ENCODE assay signal across 18 cellular contexts in genomic region chr2:47196499-47196898, GRCh38. TPM values are rescaled to one million over a fixed set of nuclear protein-coding genes. Genes with fewer than 3 reads are reported as not detected.
DNase-seq lines count a peak whose midpoint lies in the region; ATAC-seq and TF ChIP-seq lines count a peak whose summit lies in the region.
"Had no signal": no experiment of that assay in that cellular context is flagged by ENCODE, and none has a peak within 500 bp of the region (broad histone marks: within the 10 kb centered on the region; RNA-seq: fewer than 3 reads in every experiment).

No MANE protein-coding gene starts in this region.

- H3K9me3 Mint-ChIP-seq in MCF 10A (ENCODE audit: unreplicated experiment): no peaks in the 10 kb centered on the region
- H3K9me3 Mint-ChIP-seq: CD4-positive, alpha-beta memory T cell; H9 had no signal

- H3K36me3 ChIP-seq in mammary epithelial cell (ENCODE audit: insufficient read depth, low read length): no peaks in the 10 kb centered on the region
- H3K36me3 ChIP-seq in Panc1 (ENCODE audit: control insufficient read depth, insufficient read depth, low read length): no peaks in the 10 kb centered on the region
- no peaks in the 10 kb centered on the region for H3K36me3 ChIP-seq in right lobe of liver
- H3K36me3 ChIP-seq: BLaER1 had no signal

- no peaks in the 10 kb centered on the region for H3K79me2 ChIP-seq in mammary epithelial cell (ENCODE audit: insufficient read depth, low read length)

- H3K9ac ChIP-seq in mammary epithelial cell (ENCODE audit: insufficient read depth, low read length): no peak overlapping the region
- H3K9ac ChIP-seq: BLaER1 had no signal

- ATAC-seq in Panc1 (no peak), right lobe of liver (peak in 3 of 4 donors; percentile 9 to 58 (median 44))
- ATAC-seq: K562 had no signal

- H3K4me2 ChIP-seq in mammary epithelial cell (ENCODE audit: insufficient read depth, low read depth, low read length): no peak overlapping the region
- H3K4me2 ChIP-seq: BLaER1 had no signal

- H3K4me1 ChIP-seq in mammary epithelial cell (ENCODE audit: insufficient read depth, low read length) (peaks cover 74% of the 10 kb centered on the region), Panc1 (ENCODE audit: control insufficient read depth, insufficient read depth, low read length) (peaks cover 48% of the 10 kb centered on the region), right lobe of liver (peaks cover 0 to 24% (median 6%) of the 10 kb centered on the region in 4 donors)
- H3K4me1 ChIP-seq: BLaER1 had no signal

- WGBS in mammary epithelial cell (ENCODE audit: low coverage, missing lambda C conversion rate): 93% methylated on average over 1 of the region's 1 CpG
- WGBS in right lobe of liver (ENCODE audit: insufficient coverage, low coverage, low lambda C conversion rate, missing lambda C conversion rate): 19% methylated on average over 1 of the region's 1 CpG

- intact Hi-C loops in MCF 10A (cut with micrococcal nuclease): no loop called here
- intact Hi-C loops in mammary epithelial cell (cut with micrococcal nuclease): no loop called here
- intact Hi-C loops in Panc1 (cut with micrococcal nuclease; ENCODE audit: unreplicated experiment): no loop called here
- intact Hi-C loops in right lobe of liver (cut with DNase I): no loop called here

- dilution Hi-C loops in mammary epithelial cell (cut with HindIII; ENCODE audit: low sequenced_read_pairs): no loop called here

- H3K9me3 ChIP-seq in mammary epithelial cell (replicated peaks; ENCODE audit: insufficient read depth, low read length) (no peaks in the 10 kb centered on the region), Panc1 (ENCODE audit: control insufficient read depth, insufficient read depth, low read depth, low read length) (no peaks in the 10 kb centered on the region), right lobe of liver (no peaks in the 10 kb centered on the region)
- H3K9me3 ChIP-seq: BLaER1 had no signal

- in situ Hi-C loops in mammary epithelial cell (cut with MboI; ENCODE audit: low sequenced_read_pairs in 2 of 2) (no loop called here), Panc1 (cut with HindIII; ENCODE audit: low pct_unique_long_range_greater_than_20kb, low sequenced_read_pairs) (no loop called here)

- no peak for TF ChIP-seq POLR2A in right lobe of liver (IDR thresholded peaks at IDR 0.05)

- H3K4me3 ChIP-seq in mammary epithelial cell (replicated peaks in 1 of 3; ENCODE audit: insufficient read depth in 1 of 3, low read depth in 2 of 3, low read length in 3 of 3): no peak overlapping the region
- H3K4me3 ChIP-seq in Panc1 (ENCODE audit: low read depth in 2 of 2, low read length in 2 of 2): no peak overlapping the region
- no peak overlapping the region for H3K4me3 ChIP-seq in right lobe of liver
- H3K4me3 ChIP-seq: BLaER1, K562 had no signal

- peaks cover 55% of the 10 kb centered on the region for H3K4me1 Mint-ChIP-seq in MCF 10A (ENCODE audit: insufficient read depth, unreplicated experiment)
- H3K4me1 Mint-ChIP-seq: CD4-positive, alpha-beta memory T cell had no signal

- no peak overlapping the region for H3K4me3 Mint-ChIP-seq in MCF 10A (ENCODE audit: unreplicated experiment)
- H3K4me3 Mint-ChIP-seq: CD14-positive monocyte; CD4-positive, alpha-beta memory T cell; H9 had no signal

- POLR2A ChIA-PET in MCF 10A (lab: Yijun Ruan, JAX): interaction anchor here (1.2 kb wide), 1 partner anchor 42 kb away, joined by 5 read pairs; no protein-coding TSS in a partner anchor
- POLR2A ChIA-PET in Panc1 (lab: Charles Lee): no interaction called here

- CTCF ChIA-PET in MCF 10A (lab: Yijun Ruan, JAX) (interaction anchor here (0.6 to 2.9 kb wide), 7 partner anchors 17 to 127 kb away, joined by 3 to 11 read pairs (median 3); no protein-coding TSS in a partner anchor), mammary epithelial cell (lab: Charles Lee; ENCODE audit: low non-redundant PET) (interaction anchor here (0.6 kb wide), 1 partner anchor 24 kb away, joined by 3 read pairs; no protein-coding TSS in a partner anchor), Panc1 (lab: Charles Lee) (interaction anchor here (0.5 kb wide), 1 partner anchor 18 kb away, joined by 3 read pairs; no protein-coding TSS in a partner anchor)

- no peak for DNase-seq in MCF 10A (ENCODE audit: unreplicated experiment)
- DNase-seq in mammary epithelial cell: no peak
- no peak for DNase-seq in Panc1 (ENCODE audit: low read depth, low spot score)
- DNase-seq in right lobe of liver: no peak
- DNase-seq in NOMO-1 treated with dmso at 0.1 percent for 144 hours (lab: John Stamatoyannopoulos, UW; ENCODE audit: unreplicated experiment): no peak
- no peak for DNase-seq in GM03348 (ENCODE audit: low spot score)
- no peak for DNase-seq in NCI-H1092 (lab: John Stamatoyannopoulos, UW)
- DNase-seq: CD4-positive, alpha-beta memory T cell; DMS153; DMS79; GDM1; H9 had no signal

- peak overlapping the region; percentile 33 for H3K27ac Mint-ChIP-seq in MCF 10A (ENCODE audit: low read depth, unreplicated experiment)
- H3K27ac Mint-ChIP-seq: CD14-positive monocyte; CD4-positive, alpha-beta memory T cell had no signal

- H3K27me3 Mint-ChIP-seq in MCF 10A (ENCODE audit: insufficient read depth, unreplicated experiment): no peaks in the 10 kb centered on the region

- H3K27ac ChIP-seq in mammary epithelial cell (ENCODE audit: insufficient read depth, low read depth, low read length): no peak overlapping the region
- peak overlapping the region; percentile 57; the same call in 1 of the 2 replicates for H3K27ac ChIP-seq in Panc1 (ENCODE audit: low read length)
- H3K27ac ChIP-seq in right lobe of liver: no peak overlapping the region
- H3K27ac ChIP-seq: 22Rv1, BLaER1 had no signal

- H4K20me1 ChIP-seq in mammary epithelial cell (ENCODE audit: insufficient read depth, low read length): no peaks in the 10 kb centered on the region
- H4K20me1 ChIP-seq: BLaER1 had no signal

- H2AFZ ChIP-seq in mammary epithelial cell (ENCODE audit: low read depth, low read length): no peak overlapping the region

- H3K36me3 Mint-ChIP-seq in MCF 10A (ENCODE audit: insufficient read depth, unreplicated experiment): peaks cover 4% of the 10 kb centered on the region
- H3K36me3 Mint-ChIP-seq: CD14-positive monocyte; CD4-positive, alpha-beta memory T cell had no signal

- no peaks in the 10 kb centered on the region for H3K27me3 ChIP-seq in mammary epithelial cell (ENCODE audit: insufficient read depth, low read length)
- no peaks in the 10 kb centered on the region for H3K27me3 ChIP-seq in Panc1 (ENCODE audit: control insufficient read depth, insufficient read depth, low read length)
- no peaks in the 10 kb centered on the region for H3K27me3 ChIP-seq in right lobe of liver
- H3K27me3 ChIP-seq: BLaER1 had no signal

- BruUV-seq in MCF 10A (replicated peaks; lab: Mats Ljungman, UMichigan): no TSS peak
- BruUV-seq in mammary epithelial cell (replicated peaks; lab: Mats Ljungman, UMichigan): no TSS peak
- BruUV-seq in Panc1 (replicated peaks; lab: Mats Ljungman, UMichigan): no TSS peak

- TF ChIP-seq CTCF in MCF 10A (IDR thresholded peaks at IDR 0.05; ENCODE audit: unreplicated experiment): no peak
- no peak for TF ChIP-seq CTCF in mammary epithelial cell (conservative IDR thresholded peaks at IDR 0.05 in 1 of 2, IDR thresholded peaks at IDR 0.05 in 1 of 2; ENCODE audit: extremely low read depth in 1 of 2, insufficient read depth in 1 of 2, low read depth in 1 of 2, low read length in 2 of 2)
- TF ChIP-seq CTCF in Panc1 (IDR thresholded peaks at IDR 0.05): no peak
- no peak for TF ChIP-seq CTCF in right lobe of liver (IDR thresholded peaks at IDR 0.05)

RNA-seq across cellular contexts. Expression of gene CALM2, which starts 20.2 kb away (rescaled TPM):
- total RNA-seq in MCF 10A (2022) (486 and 604 TPM in 2 replicates), mammary epithelial cell (100 to 1,000 TPM; 318 to 470 TPM), Panc1 (2021; ENCODE audit: unreplicated experiment) (705 TPM), right lobe of liver (100 to 1,000 TPM; 130 to 301 (median 227) TPM)
- polyA plus RNA-seq in mammary epithelial cell: 498 TPM
- 173 TPM for polyA minus RNA-seq in mammary epithelial cell
- polyA plus RNA-seq in Panc1 (2012; ENCODE audit: insufficient read length): 531 TPM

RNA-seq across cellular contexts. Expression of gene STPG4, which starts 41.4 kb away (rescaled TPM):
- total RNA-seq in MCF 10A (2022) (0.83 TPM in 1 of 2 replicates, not detected in the other), mammary epithelial cell (under 1 TPM; 0.17 to 0.64 TPM), Panc1 (2021; ENCODE audit: unreplicated experiment) (0.36 TPM), right lobe of liver (not detected)
- polyA plus RNA-seq in mammary epithelial cell: not detected
- not detected for polyA minus RNA-seq in mammary epithelial cell
- not detected for polyA plus RNA-seq in Panc1 (2012; ENCODE audit: insufficient read length)
- total RNA-seq: Daoy had no signal
- polyA plus RNA-seq: CD4-positive, alpha-beta memory T cell; H1 had no signal
